In genomic region chr14:105257464-105257863, GRCh38 we compare ENCODE assay signal across 24 cellular contexts. TPM values are rescaled to one million over a fixed set of nuclear protein-coding genes. Genes with fewer than 3 reads are reported as not detected.
DNase-seq lines count a peak whose midpoint lies in the region; ATAC-seq and TF ChIP-seq lines count a peak whose summit lies in the region.
"Had no signal": no experiment of that assay in that cellular context is flagged by ENCODE, and none has a peak within 500 bp of the region (broad histone marks: within the 10 kb centered on the region; RNA-seq: fewer than 3 reads in every experiment).

No MANE protein-coding gene starts in this region.

- TF ChIP-seq CTCF in activated CD8-positive, alpha-beta T cell treated with anti-CD3 and anti-CD28 coated beads for 36 hours (IDR thresholded peaks at IDR 0.05), result no peak
- TF ChIP-seq CTCF in BE2C (IDR thresholded peaks at IDR 0.05; ENCODE audit: low read depth, low read length), result no peak

- no peak overlapping the region for H3K4me3 Mint-ChIP-seq in activated CD8-positive, alpha-beta T cell treated with anti-CD3 and anti-CD28 coated beads for 36 hours
- H3K4me3 Mint-ChIP-seq: activated CD8-positive, alpha-beta memory T cell treated with anti-CD3 and anti-CD28 coated beads, Interleukin-2, amount 10 ng/mL, durations not matched to agents 7 days and 5 days; activated T-cell treated with anti-CD3 and anti-CD28 coated beads, Interleukin-2, amount 50 U/mL, for 72 hours; memory B cell; stimulated activated naive CD8-positive, alpha-beta T cell treated with anti-CD3 and anti-CD28 coated beads, Interleukin-15, amount 100 ng/mL, for 72 hours had no signal

- H3K4me1 Mint-ChIP-seq in activated CD8-positive, alpha-beta T cell treated with anti-CD3 and anti-CD28 coated beads for 36 hours (ENCODE audit: low read depth), result no peaks in the 10 kb centered on the region
- H3K4me1 Mint-ChIP-seq: activated CD8-positive, alpha-beta memory T cell treated with anti-CD3 and anti-CD28 coated beads, Interleukin-2, amount 10 ng/mL, durations not matched to agents 7 days and 5 days; memory B cell; stimulated activated naive CD8-positive, alpha-beta T cell treated with anti-CD3 and anti-CD28 coated beads, Interleukin-15, amount 100 ng/mL, for 72 hours had no signal

- peak; percentile 43 for DNase-seq in activated CD4-positive, alpha-beta T cell treated with anti-CD3 and anti-CD28 coated beads, Interleukin-2, amount 50 U/mL, for 1 hour
- DNase-seq in activated CD4-positive, alpha-beta T cell treated with anti-CD3 and anti-CD28 coated beads for 48 hours, result no peak
- DNase-seq in HT-29 (ENCODE audit: low spot score) (peak; percentile 66), posterior vena cava (ENCODE audit: low spot score) (peak; percentile 68), BE2C (no peak)
- DNase-seq in central memory CD4-positive, alpha-beta T cell, result peak; percentile 37
- no peak for DNase-seq in activated CD8-positive, alpha-beta T cell treated with anti-CD3 and anti-CD28 coated beads for 36 hours
- DNase-seq: activated CD8-positive, alpha-beta memory T cell treated with anti-CD3 and anti-CD28 coated beads, Interleukin-2, amount 10 ng/mL, durations not matched to agents 7 days and 5 days; activated T-cell treated with anti-CD3 and anti-CD28 coated beads, Interleukin-2, amount 50 U/mL, for 72 hours; Calu3; dermis blood vessel endothelial cell; DMS79 treated with DMSO at 0.1 percent for 48 hours; gastrocnemius medialis; GF-D8; left cardiac atrium; NCI-H1092; NCI-H187; NCI-H69; SIG-M5; stimulated activated naive CD8-positive, alpha-beta T cell treated with anti-CD3 and anti-CD28 coated beads, Interleukin-15, amount 100 ng/mL, for 72 hours had no signal

- no peak overlapping the region for H3K4me3 ChIP-seq in BE2C (ENCODE audit: low read depth, low read length)
- H3K4me3 ChIP-seq: A549, gastrocnemius medialis had no signal

- ATAC-seq in activated CD8-positive, alpha-beta T cell treated with anti-CD3 and anti-CD28 coated beads for 36 hours, result no peak
- ATAC-seq in GM19328 (IDR thresholded peaks at IDR 0.05; ENCODE audit: unreplicated experiment), result no peak
- ATAC-seq: A549; activated CD4-positive, CD25-positive, alpha-beta regulatory T cell treated with anti-CD3 and anti-CD28 coated beads, Interleukin-2, amount 50 U/mL, for 24 hours; activated CD8-positive, alpha-beta memory T cell treated with anti-CD3 and anti-CD28 coated beads, Interleukin-2, amount 10 ng/mL, durations not matched to agents 7 days and 5 days; activated T-cell treated with anti-CD3 and anti-CD28 coated beads, Interleukin-2, amount 50 U/mL, for 72 hours; gastrocnemius medialis; left cardiac atrium; stimulated activated naive CD8-positive, alpha-beta T cell treated with anti-CD3 and anti-CD28 coated beads, Interleukin-15, amount 100 ng/mL, for 72 hours had no signal

- POLR2A ChIA-PET in activated CD8-positive, alpha-beta T cell treated with anti-CD3 and anti-CD28 coated beads for 36 hours (lab: Charles Lee), result no interaction called here

- no peak overlapping the region for H3K27ac Mint-ChIP-seq in activated CD8-positive, alpha-beta T cell treated with anti-CD3 and anti-CD28 coated beads for 36 hours
- H3K27ac Mint-ChIP-seq: activated CD8-positive, alpha-beta memory T cell treated with anti-CD3 and anti-CD28 coated beads, Interleukin-2, amount 10 ng/mL, durations not matched to agents 7 days and 5 days; activated T-cell treated with anti-CD3 and anti-CD28 coated beads, Interleukin-2, amount 50 U/mL, for 72 hours; memory B cell had no signal

- intact Hi-C loops in posterior vena cava (cut with DNase I), result no loop called here
- intact Hi-C loops in activated CD8-positive, alpha-beta T cell treated with anti-CD3 and anti-CD28 coated beads for 36 hours (cut with micrococcal nuclease), result no loop called here

- no peaks in the 10 kb centered on the region for H3K9me3 Mint-ChIP-seq in activated CD8-positive, alpha-beta T cell treated with anti-CD3 and anti-CD28 coated beads for 36 hours
- H3K9me3 Mint-ChIP-seq: activated T-cell treated with anti-CD3 and anti-CD28 coated beads, Interleukin-2, amount 50 U/mL, for 72 hours; memory B cell; stimulated activated naive CD8-positive, alpha-beta T cell treated with anti-CD3 and anti-CD28 coated beads, Interleukin-15, amount 100 ng/mL, for 72 hours had no signal

- H3K4me1 ChIP-seq in BE2C, result no peaks in the 10 kb centered on the region

- no peaks in the 10 kb centered on the region for H3K27me3 ChIP-seq in BE2C
- H3K27me3 ChIP-seq: gastrocnemius medialis had no signal

- H3K9me3 ChIP-seq in BE2C, result no peaks in the 10 kb centered on the region
- H3K9me3 ChIP-seq: A549, gastrocnemius medialis had no signal

- H3K36me3 Mint-ChIP-seq in activated CD8-positive, alpha-beta T cell treated with anti-CD3 and anti-CD28 coated beads for 36 hours (ENCODE audit: low read depth), result no peaks in the 10 kb centered on the region
- H3K36me3 Mint-ChIP-seq: activated CD8-positive, alpha-beta memory T cell treated with anti-CD3 and anti-CD28 coated beads, Interleukin-2, amount 10 ng/mL, durations not matched to agents 7 days and 5 days had no signal

- H3K27me3 Mint-ChIP-seq in activated CD8-positive, alpha-beta T cell treated with anti-CD3 and anti-CD28 coated beads for 36 hours, result no peaks in the 10 kb centered on the region
- H3K27me3 Mint-ChIP-seq: activated CD8-positive, alpha-beta memory T cell treated with anti-CD3 and anti-CD28 coated beads, Interleukin-2, amount 10 ng/mL, durations not matched to agents 7 days and 5 days; memory B cell; stimulated activated naive CD8-positive, alpha-beta T cell treated with anti-CD3 and anti-CD28 coated beads, Interleukin-15, amount 100 ng/mL, for 72 hours had no signal

- H3K36me3 ChIP-seq in BE2C, result peaks cover 9% of the 10 kb centered on the region
- H3K36me3 ChIP-seq: gastrocnemius medialis had no signal

- CTCF ChIA-PET in activated CD8-positive, alpha-beta T cell treated with anti-CD3 and anti-CD28 coated beads for 36 hours (lab: Charles Lee), result no interaction called here

RNA-seq across cellular contexts. Expression of gene BTBD6, which starts 9.1 kb away (rescaled TPM):
- total RNA-seq in HT-29 (2014; rRNA removed; shearing (Covaris generic)), result 65.8 and 72.3 TPM in 2 replicates
- total RNA-seq in posterior vena cava, result 10 to 100 TPM; 38.4 to 42.4 TPM
- 10 to 100 TPM; 24.7 to 26.7 TPM for total RNA-seq in activated CD8-positive, alpha-beta T cell treated with anti-CD3 and anti-CD28 coated beads for 36 hours
- polyA plus RNA-seq in BE2C (2012; ENCODE audit: insufficient read depth, insufficient read length, low read depth), result 67.4 TPM

RNA-seq across cellular contexts. Expression of gene BRF1, which starts 43.3 kb away (rescaled TPM):
- total RNA-seq in HT-29 (2014; rRNA removed; shearing (Covaris generic)), result 46.6 and 50.2 TPM in 2 replicates
- total RNA-seq in posterior vena cava, result 10 to 100 TPM; 18.8 to 19.4 TPM
- total RNA-seq in activated CD8-positive, alpha-beta T cell treated with anti-CD3 and anti-CD28 coated beads for 36 hours, result 10 to 100 TPM; 25.3 to 26.6 TPM
- polyA plus RNA-seq in BE2C (2012; ENCODE audit: insufficient read depth, insufficient read length, low read depth), result 43.4 TPM

RNA-seq across cellular contexts. Expression of gene PACS2, which starts 57.1 kb away (rescaled TPM):
- 65.6 and 65.7 TPM in 2 replicates for total RNA-seq in HT-29 (2014; rRNA removed; shearing (Covaris generic))
- 10 to 100 TPM; 61.3 to 69.4 TPM for total RNA-seq in posterior vena cava
- total RNA-seq in activated CD8-positive, alpha-beta T cell treated with anti-CD3 and anti-CD28 coated beads for 36 hours, result 10 to 100 TPM; 26.7 to 30.4 TPM
- polyA plus RNA-seq in BE2C (2012; ENCODE audit: insufficient read depth, insufficient read length, low read depth), result 22.5 TPM

Comparison
In these comparisons a context has a peak if more than half of its experiments do, and no peak if none do; other contexts are left out.
1. DNase-seq: peak in activated CD4-positive, alpha-beta T cell treated with anti-CD3 and anti-CD28 coated beads, Interleukin-2, amount 50 U/mL, for 1 hour (single experiment), HT-29 (single experiment), central memory CD4-positive, alpha-beta T cell (single experiment) and posterior vena cava (single experiment); none in activated CD4-positive, alpha-beta T cell treated with anti-CD3 and anti-CD28 coated beads for 48 hours (single experiment), activated CD8-positive, alpha-beta T cell treated with anti-CD3 and anti-CD28 coated beads for 36 hours (single experiment) and BE2C (single experiment).